9 cellular contexts compared by ENCODE assay signal in genomic region chr2:7057865-7058400, GRCh38.
A peak's percentile ranks its signal among the peaks of the same experiment; 100 is the strongest.
DNase-seq lines count a peak whose midpoint lies in the region; ATAC-seq lines count a peak whose summit lies in the region.
"Had no signal": no experiment of that assay in that cellular context is flagged by ENCODE, and none has a peak within 500 bp of the region (broad histone marks: within the 10 kb centered on the region; RNA-seq: fewer than 3 reads in every experiment).

No MANE protein-coding gene starts in this region.

- peak; percentile 72 for ATAC-seq in GM19035 (IDR thresholded peaks at IDR 0.05; ENCODE audit: unreplicated experiment)
- ATAC-seq in HG03439 (IDR thresholded peaks at IDR 0.05; ENCODE audit: unreplicated experiment), result peak; percentile 61
- ATAC-seq in left colon, result no peak

- in situ Hi-C loops in ACHN (cut with HindIII; ENCODE audit: low pct_ligation_motif_present, low pct_unique_long_range_greater_than_20kb, low sequenced_read_pairs), result no loop called here

- DNase-seq in AML-193 (lab: John Stamatoyannopoulos, UW) (peak; percentile 32 to 53), SK-N-DZ (ENCODE audit: low spot score) (peak; percentile 79), DMS79 (lab: John Stamatoyannopoulos, UW) (no peak), ACHN (no peak), occipital lobe (lab: John Stamatoyannopoulos, UW) (no peak), left colon (no peak)
- DNase-seq: posterior cingulate gyrus had no signal

- intact Hi-C loops in left colon (cut with DNase I, micrococcal nuclease), result no loop called here

Comparison
In these comparisons a context has a peak if more than half of its experiments do, and no peak if none do; other contexts are left out.
1. DNase-seq: peak in AML-193 (2 of 2) and SK-N-DZ (single experiment); none in DMS79 (single experiment), ACHN (single experiment), occipital lobe (single experiment) and left colon (0 of 2).